Comparison of ENCODE assay signal across 36 cellular contexts in genomic region chr12:24034160-24034559, GRCh38.
DNase-seq lines count a peak whose midpoint lies in the region; ATAC-seq and TF ChIP-seq lines count a peak whose summit lies in the region.
"Had no signal": no experiment of that assay in that cellular context is flagged by ENCODE, and none has a peak within 500 bp of the region (broad histone marks: within the 10 kb centered on the region; RNA-seq: fewer than 3 reads in every experiment).

No MANE protein-coding gene starts in this region.

- H3K4ac ChIP-seq in neuronal stem cell (ENCODE audit: low read length) = no peak overlapping the region

- no peak overlapping the region for H2BK15ac ChIP-seq in neuronal stem cell (ENCODE audit: low read length)

- H3K4me2 ChIP-seq in neuronal stem cell (ENCODE audit: insufficient read depth, low read length, poor library complexity, severe bottlenecking) = no peak overlapping the region
- H3K4me2 ChIP-seq: A549 had no signal

- CTCF ChIA-PET in Calu3 (lab: Charles Lee) = no interaction called here

- BruUV-seq in Calu3 (replicated peaks; lab: Mats Ljungman, UMichigan) = no TSS peak

- H3K9me3 ChIP-seq in neuronal stem cell (replicated peaks in 1 of 2; ENCODE audit: control insufficient read depth in 2 of 2, insufficient read depth in 1 of 2, low read depth in 1 of 2, low read length in 2 of 2) = peaks cover 0 to 8% of the 10 kb centered on the region in 2 donors
- H3K9me3 ChIP-seq: A549, esophagus squamous epithelium, ovary, thoracic aorta, vagina had no signal

- H3K9me3 Mint-ChIP-seq in Calu3 (ENCODE audit: low read depth, unreplicated experiment) = no peaks in the 10 kb centered on the region
- H3K9me3 Mint-ChIP-seq: activated CD4-positive, alpha-beta T cell treated with anti-CD3 and anti-CD28 coated beads, Interleukin-2, amount 10 ng/mL, durations not matched to agents 24 days and 14 days; natural killer cell treated with Interleukin-12 subunit alpha and Interleukin-12 subunit beta and Interleukin-15 and Interleukin-18, amount 100 ng/mL, for 72 hours; stimulated activated naive CD8-positive, alpha-beta T cell treated with anti-CD3 and anti-CD28 coated beads, Interleukin-15, Interleukin-2, amounts not matched to agents 100 ng/mL and 50 ng/mL, for 24 hours; T-cell had no signal

- no peak overlapping the region for H2BK12ac ChIP-seq in neuronal stem cell (ENCODE audit: low read length)

- no peak overlapping the region for H3K27ac Mint-ChIP-seq in Calu3 (ENCODE audit: unreplicated experiment)
- H3K27ac Mint-ChIP-seq: activated CD4-positive, alpha-beta T cell treated with anti-CD3 and anti-CD28 coated beads, Interleukin-2, amount 10 ng/mL, durations not matched to agents 24 days and 14 days; activated naive CD8-positive, alpha-beta T cell; B cell; CD8-positive, alpha-beta memory T cell; immature natural killer cell; natural killer cell treated with Interleukin-12 subunit alpha and Interleukin-12 subunit beta and Interleukin-15 and Interleukin-18, amount 100 ng/mL, for 72 hours; stimulated activated naive CD8-positive, alpha-beta T cell treated with anti-CD3 and anti-CD28 coated beads, Interleukin-15, Interleukin-2, amounts not matched to agents 100 ng/mL and 50 ng/mL, for 24 hours; T-cell had no signal

- H3K4me1 ChIP-seq in neuronal stem cell (ENCODE audit: control insufficient read depth in 2 of 2, insufficient read depth in 1 of 2, low read depth in 1 of 2, low read length in 2 of 2) = peaks cover 2 to 7% of the 10 kb centered on the region in 2 donors
- H3K4me1 ChIP-seq: A549, esophagus squamous epithelium, spleen, vagina had no signal

- H3K14ac ChIP-seq in neuronal stem cell (ENCODE audit: low read length) = no peak overlapping the region

- no peaks in the 10 kb centered on the region for H3K36me3 Mint-ChIP-seq in Calu3 (ENCODE audit: insufficient read depth, unreplicated experiment)
- H3K36me3 Mint-ChIP-seq: activated naive CD8-positive, alpha-beta T cell; CD8-positive, alpha-beta memory T cell; immature natural killer cell; natural killer cell treated with Interleukin-12 subunit alpha and Interleukin-12 subunit beta and Interleukin-15 and Interleukin-18, amount 100 ng/mL, for 72 hours; T-cell had no signal

- peak overlapping the region; percentile 55 for H3K27ac ChIP-seq in neuronal stem cell (replicated peaks; ENCODE audit: low read length)
- H3K27ac ChIP-seq: A549, esophagus squamous epithelium, ovary, spleen, thoracic aorta, vagina had no signal

- no peak overlapping the region for H2BK120ac ChIP-seq in neuronal stem cell (ENCODE audit: low read depth, low read length)

- no peaks in the 10 kb centered on the region for H3K4me1 Mint-ChIP-seq in Calu3 (ENCODE audit: low read depth, unreplicated experiment)
- H3K4me1 Mint-ChIP-seq: activated CD4-positive, alpha-beta T cell treated with anti-CD3 and anti-CD28 coated beads, Interleukin-2, amount 10 ng/mL, durations not matched to agents 24 days and 14 days; B cell; CD8-positive, alpha-beta memory T cell; immature natural killer cell; T-cell had no signal

- H3K9ac ChIP-seq in neuronal stem cell (ENCODE audit: low read depth, low read length, poor library complexity) = no peak overlapping the region

- intact Hi-C loops in cardiac septum (cut with DNase I) = no loop called here
- intact Hi-C loops in Calu3 (cut with micrococcal nuclease; ENCODE audit: unreplicated experiment) = no loop called here

- H2AK5ac ChIP-seq in neuronal stem cell (ENCODE audit: low read depth, low read length) = no peak overlapping the region

- H3K23ac ChIP-seq in neuronal stem cell (ENCODE audit: low read depth, low read length, poor library complexity) = no peak overlapping the region

- no CpG with 5 or more reads among the region's 3 CpGs for WGBS in neuronal stem cell (ENCODE audit: extremely low coverage in 2 of 2, insufficient read length in 2 of 2, insufficient replicate concordance in 1 of 2), 2 donors

- no peak overlapping the region for H4K91ac ChIP-seq in neuronal stem cell (ENCODE audit: low read depth, low read length, poor library complexity)

- no peaks in the 10 kb centered on the region for H3K27me3 ChIP-seq in neuronal stem cell (ENCODE audit: control insufficient read depth in 3 of 3, insufficient read depth in 3 of 3, low read depth in 1 of 3, low read length in 3 of 3)
- H3K27me3 ChIP-seq: esophagus squamous epithelium, ovary, spleen, vagina had no signal

- no peak overlapping the region for H3K18ac ChIP-seq in neuronal stem cell (ENCODE audit: low read length)

- no peaks in the 10 kb centered on the region for H3K79me1 ChIP-seq in neuronal stem cell (ENCODE audit: low read depth, low read length)

- TF ChIP-seq CTCF in Calu3 (IDR thresholded peaks at IDR 0.05; ENCODE audit: unreplicated experiment) = no peak

- H2BK5ac ChIP-seq in neuronal stem cell (ENCODE audit: low read length) = no peak overlapping the region

- in situ Hi-C loops in SK-MEL-5 (cut with HindIII; ENCODE audit: low pct_unique_long_range_greater_than_20kb, low sequenced_read_pairs) = no loop called here

- ATAC-seq in GM21367 (IDR thresholded peaks at IDR 0.05; ENCODE audit: unreplicated experiment) = no peak
- ATAC-seq: A549; left colon; natural killer cell treated with Interleukin-12 subunit alpha and Interleukin-12 subunit beta and Interleukin-15 and Interleukin-18, amount 100 ng/mL, for 72 hours; T-cell had no signal

- H4K8ac ChIP-seq in neuronal stem cell (ENCODE audit: low read depth, low read length) = no peak overlapping the region

- no peak overlapping the region for H2AFZ ChIP-seq in neuronal stem cell (ENCODE audit: low read length)

- H3K36me3 ChIP-seq in neuronal stem cell (replicated peaks in 1 of 2; ENCODE audit: control insufficient read depth in 2 of 2, insufficient read depth in 2 of 2, low read length in 2 of 2) = no peaks in the 10 kb centered on the region
- H3K36me3 ChIP-seq: esophagus squamous epithelium, ovary, spleen, thoracic aorta, vagina had no signal

- H3K27me3 Mint-ChIP-seq in Calu3 (ENCODE audit: unreplicated experiment) = no peaks in the 10 kb centered on the region
- H3K27me3 Mint-ChIP-seq: activated CD4-positive, alpha-beta T cell treated with anti-CD3 and anti-CD28 coated beads, Interleukin-2, amount 10 ng/mL, durations not matched to agents 24 days and 14 days; activated naive CD8-positive, alpha-beta T cell; B cell; CD8-positive, alpha-beta memory T cell; natural killer cell treated with Interleukin-12 subunit alpha and Interleukin-12 subunit beta and Interleukin-15 and Interleukin-18, amount 100 ng/mL, for 72 hours; stimulated activated naive CD8-positive, alpha-beta T cell treated with anti-CD3 and anti-CD28 coated beads, Interleukin-15, Interleukin-2, amounts not matched to agents 100 ng/mL and 50 ng/mL, for 24 hours; T-cell had no signal

- no peak overlapping the region for H3K4me3 ChIP-seq in neuronal stem cell (ENCODE audit: low read length in 2 of 2)
- H3K4me3 ChIP-seq: A549, esophagus squamous epithelium, ovary, spleen, thoracic aorta, vagina had no signal

- DNase-seq in COLO829 (ENCODE audit: low spot score) = peak; percentile 59
- DNase-seq in SK-MEL-5 (ENCODE audit: low read depth, low spot score) = peak; percentile 60
- DNase-seq in fibroblast of gingiva (ENCODE audit: low read depth) = peak; percentile 14
- peak; percentile 20 for DNase-seq in neuronal stem cell (ENCODE audit: low spot score)
- no peak for DNase-seq in GF-D8 (lab: John Stamatoyannopoulos, UW)
- no peak for DNase-seq in cardiac septum (ENCODE audit: low spot score)
- DNase-seq in Calu3 = no peak
- DNase-seq: activated CD4-positive, alpha-beta T cell treated with anti-CD3 and anti-CD28 coated beads, Interleukin-2, amount 10 ng/mL, durations not matched to agents 24 days and 14 days; activated effector memory CD4-positive, alpha-beta T cell treated with Interleukin-2 at 50 U/mL for 16 hours; activated T-cell treated with anti-CD3 and anti-CD28 coated beads, Interleukin-2, amount 50 U/mL, for 1 hour; aorta; CD8-positive, alpha-beta memory T cell; central memory CD4-positive, alpha-beta T cell; dermis blood vessel endothelial cell; esophagus squamous epithelium; hypothalamus; immature natural killer cell; left colon; mammary epithelial cell; NCI-H1048; NCI-H1694 treated with DMSO at 0.1 percent for 48 hours; NCI-H446 treated with DMSO at 0.1 percent for 48 hours; NCI-H82; ovary; SIG-M5; spleen; stimulated activated CD4-positive, alpha-beta T cell treated with anti-CD3 and anti-CD28 coated beads, Interleukin-2, amount 100 ng/mL, for 24 hours; T-cell had no signal

- H3K4me3 Mint-ChIP-seq in Calu3 (ENCODE audit: low read depth, unreplicated experiment) = no peak overlapping the region
- H3K4me3 Mint-ChIP-seq: activated CD4-positive, alpha-beta T cell treated with anti-CD3 and anti-CD28 coated beads, Interleukin-2, amount 10 ng/mL, durations not matched to agents 24 days and 14 days; activated naive CD8-positive, alpha-beta T cell; B cell; CD8-positive, alpha-beta memory T cell; immature natural killer cell; natural killer cell treated with Interleukin-12 subunit alpha and Interleukin-12 subunit beta and Interleukin-15 and Interleukin-18, amount 100 ng/mL, for 72 hours; stimulated activated naive CD8-positive, alpha-beta T cell treated with anti-CD3 and anti-CD28 coated beads, Interleukin-15, Interleukin-2, amounts not matched to agents 100 ng/mL and 50 ng/mL, for 24 hours; T-cell had no signal

Comparison
In these comparisons a context has a peak if more than half of its experiments do, and no peak if none do; other contexts are left out.
1. DNase-seq: peak in COLO829 (single experiment), SK-MEL-5 (single experiment), fibroblast of gingiva (single experiment) and neuronal stem cell (single experiment); none in GF-D8 (single experiment), cardiac septum (single experiment) and Calu3 (single experiment).